ENCODE assay signal across 21 cellular contexts in genomic region chr4:77178560-77178959, GRCh38.
"Had no signal": no experiment of that assay in that cellular context is flagged by ENCODE, and none has a peak within 500 bp of the region (broad histone marks: within the 10 kb centered on the region; RNA-seq: fewer than 3 reads in every experiment).

No MANE protein-coding gene starts in this region.

- H3K27ac ChIP-seq: colonic mucosa, epithelial cell of prostate, gastroesophageal sphincter, heart right ventricle, sigmoid colon, spleen, upper lobe of left lung had no signal

- H3K27ac Mint-ChIP-seq: activated naive CD8-positive, alpha-beta T cell treated with anti-CD3 and anti-CD28 coated beads for 36 hours; activated T-cell treated with anti-CD3 and anti-CD28 coated beads, Interleukin-2, amount 50 U/mL, for 24 hours; activated T-helper 17 cell treated with anti-CD3 and anti-CD28 coated beads, Interleukin-2, amount 50 U/mL, for 72 hours; nephron progenitor cell had no signal

- H3K27me3 ChIP-seq: colonic mucosa, gastroesophageal sphincter, sigmoid colon, spleen, upper lobe of left lung had no signal

- H3K4me3 Mint-ChIP-seq: activated naive CD8-positive, alpha-beta T cell treated with anti-CD3 and anti-CD28 coated beads for 36 hours; activated T-cell treated with anti-CD3 and anti-CD28 coated beads, Interleukin-2, amount 50 U/mL, for 24 hours; activated T-helper 17 cell treated with anti-CD3 and anti-CD28 coated beads, Interleukin-2, amount 50 U/mL, for 72 hours; nephron progenitor cell had no signal

- H3K4me3 ChIP-seq: colonic mucosa, gastroesophageal sphincter, heart right ventricle, sigmoid colon, spleen, upper lobe of left lung had no signal

- H3K36me3 Mint-ChIP-seq: activated naive CD8-positive, alpha-beta T cell treated with anti-CD3 and anti-CD28 coated beads for 36 hours had no signal

- H3K36me3 ChIP-seq: colonic mucosa, gastroesophageal sphincter, heart right ventricle, sigmoid colon, spleen, upper lobe of left lung had no signal

- ATAC-seq: activated T-helper 17 cell treated with anti-CD3 and anti-CD28 coated beads, Interleukin-2, amount 50 U/mL, for 72 hours; gastroesophageal sphincter; left cardiac atrium; stimulated activated naive CD8-positive, alpha-beta T cell treated with anti-CD3 and anti-CD28 coated beads, Interleukin-15, Interleukin-2, amounts not matched to agents 100 U/mL and 50 U/mL, for 24 hours had no signal

- H3K27me3 Mint-ChIP-seq: activated naive CD8-positive, alpha-beta T cell treated with anti-CD3 and anti-CD28 coated beads for 36 hours had no signal

- H3K9me3 Mint-ChIP-seq: activated naive CD8-positive, alpha-beta T cell treated with anti-CD3 and anti-CD28 coated beads for 36 hours; activated T-cell treated with anti-CD3 and anti-CD28 coated beads, Interleukin-2, amount 50 U/mL, for 24 hours; activated T-helper 17 cell treated with anti-CD3 and anti-CD28 coated beads, Interleukin-2, amount 50 U/mL, for 72 hours; nephron progenitor cell had no signal

- H3K4me1 ChIP-seq: colonic mucosa, gastroesophageal sphincter, heart right ventricle, spleen, upper lobe of left lung had no signal

- H3K9me3 ChIP-seq: colonic mucosa, gastroesophageal sphincter, heart right ventricle, sigmoid colon, spleen, upper lobe of left lung had no signal

- H3K4me1 Mint-ChIP-seq: activated naive CD8-positive, alpha-beta T cell treated with anti-CD3 and anti-CD28 coated beads for 36 hours; activated T-helper 17 cell treated with anti-CD3 and anti-CD28 coated beads, Interleukin-2, amount 50 U/mL, for 72 hours had no signal

- DNase-seq: activated CD4-positive, alpha-beta T cell treated with anti-CD3 and anti-CD28 coated beads for 1 hour; activated CD8-positive, alpha-beta memory T cell treated with anti-CD3 and anti-CD28 coated beads for 24 hours; activated CD8-positive, alpha-beta memory T cell treated with anti-CD3 and anti-CD28 coated beads, Interleukin-2, amount 50 U/mL, for 4 hours; activated naive CD4-positive, alpha-beta T cell; activated naive CD8-positive, alpha-beta T cell treated with anti-CD3 and anti-CD28 coated beads for 36 hours; activated T-cell treated with anti-CD3 and anti-CD28 coated beads, Interleukin-2, amount 50 U/mL, for 24 hours; colonic mucosa; heart right ventricle; islet precursor cell; left cardiac atrium; nephron progenitor cell; occipital lobe; posterior cingulate gyrus; sigmoid colon; spleen; stimulated activated CD4-positive, alpha-beta T cell treated with anti-CD3 and anti-CD28 coated beads, Interleukin-4, amount 100 ng/mL, for 24 hours; stimulated activated naive CD8-positive, alpha-beta T cell treated with anti-CD3 and anti-CD28 coated beads, Interleukin-15, Interleukin-2, amounts not matched to agents 100 U/mL and 50 U/mL, for 24 hours; upper lobe of left lung had no signal
